In the genomic region with DNA sequence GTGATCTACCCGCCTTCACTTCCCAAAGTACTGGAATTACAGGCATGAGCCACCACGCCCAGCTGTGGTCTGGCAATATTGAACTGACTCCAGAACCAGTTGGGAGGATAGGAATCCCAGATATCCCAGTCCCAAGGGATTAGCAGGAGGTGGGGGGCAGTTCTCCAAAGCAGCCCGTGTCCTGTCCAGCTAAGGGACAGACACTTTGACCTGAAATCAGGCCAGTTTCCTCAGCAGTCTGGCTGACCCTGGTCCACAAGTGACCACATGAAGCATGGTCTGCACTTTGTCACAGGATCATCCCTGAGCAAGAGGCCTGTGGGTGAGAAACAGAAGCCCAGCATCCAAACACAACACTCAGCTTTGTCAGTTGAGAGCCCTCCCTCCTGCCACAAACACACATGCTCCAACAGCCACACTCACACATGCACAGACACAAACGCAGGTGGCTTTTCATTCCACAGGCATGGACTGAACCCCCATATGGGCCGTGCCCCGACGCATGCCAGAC, we compare ENCODE assay signal across 14 cellular contexts. TPM values are rescaled to one million over a fixed set of nuclear protein-coding genes. Genes with fewer than 3 reads are reported as not detected.
A peak's percentile ranks its signal among the peaks of the same experiment; 100 is the strongest.
DNase-seq lines count a peak whose midpoint lies in the region; ATAC-seq and TF ChIP-seq lines count a peak whose summit lies in the region.
"Had no signal": no experiment of that assay in that cellular context is flagged by ENCODE, and none has a peak within 500 bp of the region (broad histone marks: within the 10 kb centered on the region; RNA-seq: fewer than 3 reads in every experiment).

No MANE protein-coding gene starts in this region.

- CTCF ChIA-PET in activated naive CD4-positive, alpha-beta T cell treated with anti-CD3 and anti-CD28 coated beads for 36 hours (lab: Charles Lee) = interaction anchor here (0.7 to 2.1 kb wide), 3 partner anchors 26 to 112 kb away, joined by 3 to 12 read pairs (median 3); no protein-coding TSS in a partner anchor
- CTCF ChIA-PET in PC-3 (lab: Charles Lee) = interaction anchor here (0.6 kb wide), 1 partner anchor 28 kb away, joined by 3 read pairs; no protein-coding TSS in a partner anchor

- no peak overlapping the region for H3K4me3 Mint-ChIP-seq in activated naive CD4-positive, alpha-beta T cell treated with anti-CD3 and anti-CD28 coated beads for 36 hours
- peak overlapping the region in 1 of 2 donors; percentile 15 for H3K4me3 Mint-ChIP-seq in stimulated activated naive B cell treated with anti-CD40 and anti-IgM and Interleukin-4, amounts not matched to agents 10 μg/mL and 1 μg/mL and 100 μg/mL, for 72 hours

- no peaks in the 10 kb centered on the region for H3K27me3 Mint-ChIP-seq in activated naive CD4-positive, alpha-beta T cell treated with anti-CD3 and anti-CD28 coated beads for 36 hours (ENCODE audit: low read depth)
- peaks cover 0 to 7% of the 10 kb centered on the region in 2 donors for H3K27me3 Mint-ChIP-seq in stimulated activated naive B cell treated with anti-CD40 and anti-IgM and Interleukin-4, amounts not matched to agents 10 μg/mL and 1 μg/mL and 100 μg/mL, for 72 hours

- H3K27me3 ChIP-seq in PC-3 (ENCODE audit: low read length) (no peaks in the 10 kb centered on the region), right atrium auricular region (no peaks in the 10 kb centered on the region)
- H3K27me3 ChIP-seq: left lung, upper lobe of right lung had no signal

- BruUV-seq in PC-3 (replicated peaks; lab: Mats Ljungman, UMichigan) = no TSS peak

- POLR2A ChIA-PET in PC-3 (lab: Charles Lee; ENCODE audit: unreplicated experiment) = no interaction called here

- H3K36me3 ChIP-seq in PC-3 (ENCODE audit: low read depth, low read length) = peaks cover 8% of the 10 kb centered on the region; the same call in 1 of the 2 replicates
- H3K36me3 ChIP-seq in right atrium auricular region = no peaks in the 10 kb centered on the region
- H3K36me3 ChIP-seq: upper lobe of right lung had no signal

- H4K20me1 ChIP-seq in PC-3 (ENCODE audit: low read length) = no peaks in the 10 kb centered on the region

- H3K4me1 ChIP-seq in PC-3 (ENCODE audit: insufficient read depth, low read length) (peaks cover 17% of the 10 kb centered on the region; the same call in 1 of the 2 replicates), right atrium auricular region (peaks cover 0 to 26% of the 10 kb centered on the region in 2 donors)

- H2AFZ ChIP-seq in PC-3 (ENCODE audit: low read length) = no peak overlapping the region

- no peaks in the 10 kb centered on the region for H3K9me3 Mint-ChIP-seq in activated naive CD4-positive, alpha-beta T cell treated with anti-CD3 and anti-CD28 coated beads for 36 hours
- no peaks in the 10 kb centered on the region for H3K9me3 Mint-ChIP-seq in stimulated activated naive B cell treated with anti-CD40 and anti-IgM and Interleukin-4, amounts not matched to agents 10 μg/mL and 1 μg/mL and 100 μg/mL, for 72 hours

- DNase-seq in activated naive CD4-positive, alpha-beta T cell treated with anti-CD3 and anti-CD28 coated beads for 36 hours = no peak
- no peak for DNase-seq in activated naive CD4-positive, alpha-beta T cell (lab: John Stamatoyannopoulos, UW)
- DNase-seq in PC-3 (peak; percentile 25), glomerular visceral epithelial cell (ENCODE audit: extremely low spot score) (peak; percentile 24), right atrium auricular region (ENCODE audit: low spot score) (no peak), NCI-H2107 (lab: John Stamatoyannopoulos, UW) (no peak)
- DNase-seq in stimulated activated naive B cell treated with anti-CD40 and anti-IgM and Interleukin-4, amounts not matched to agents 10 μg/mL and 1 μg/mL and 100 μg/mL, for 72 hours = no peak
- DNase-seq: activated CD8-positive, alpha-beta memory T cell treated with anti-CD3 and anti-CD28 coated beads, Interleukin-2, amount 50 U/mL, for 48 hours; aorta; upper lobe of right lung had no signal

- TF ChIP-seq CTCF in PC-3 (conservative IDR thresholded peaks at IDR 0.05; ENCODE audit: low read depth, low read length) = no peak
- no peak for TF ChIP-seq CTCF in right atrium auricular region (IDR thresholded peaks at IDR 0.05)

- ATAC-seq in PC-3 = no peak
- ATAC-seq in stimulated activated naive B cell treated with anti-CD40 and anti-IgM and Interleukin-4, amounts not matched to agents 10 μg/mL and 1 μg/mL and 100 μg/mL, for 72 hours (replicated peaks) = no peak
- ATAC-seq in GM21786 (IDR thresholded peaks at IDR 0.05; ENCODE audit: unreplicated experiment) = no peak
- ATAC-seq: left lung, upper lobe of right lung had no signal

- H3K9me3 ChIP-seq in PC-3 (ENCODE audit: low read length) (no peaks in the 10 kb centered on the region), right atrium auricular region (no peaks in the 10 kb centered on the region)
- H3K9me3 ChIP-seq: left lung, upper lobe of right lung had no signal

- H3K4me2 ChIP-seq in PC-3 (ENCODE audit: low read length) = no peak overlapping the region

- H3K36me3 Mint-ChIP-seq in activated naive CD4-positive, alpha-beta T cell treated with anti-CD3 and anti-CD28 coated beads for 36 hours (ENCODE audit: low read depth) = peaks cover 20% of the 10 kb centered on the region
- peaks cover 11 to 15% of the 10 kb centered on the region in 2 donors for H3K36me3 Mint-ChIP-seq in stimulated activated naive B cell treated with anti-CD40 and anti-IgM and Interleukin-4, amounts not matched to agents 10 μg/mL and 1 μg/mL and 100 μg/mL, for 72 hours

- H3K4me3 ChIP-seq in PC-3 (ENCODE audit: low read length) = no peak overlapping the region
- no peak overlapping the region for H3K4me3 ChIP-seq in right atrium auricular region
- H3K4me3 ChIP-seq: left lung, upper lobe of right lung had no signal

- no peaks in the 10 kb centered on the region for H3K9me2 ChIP-seq in PC-3 (replicated peaks; ENCODE audit: low read length)

- no peak overlapping the region for H3K9ac ChIP-seq in PC-3 (ENCODE audit: low read length)

- H3F3A ChIP-seq in PC-3 (ENCODE audit: low read length, unreplicated experiment) = no peaks in the 10 kb centered on the region

- intact Hi-C loops in activated naive CD4-positive, alpha-beta T cell treated with anti-CD3 and anti-CD28 coated beads for 36 hours (cut with micrococcal nuclease) = loop anchor here (5.0 kb wide), 2 partner anchors 114 to 134 kb away; a partner anchor contains a TSS
- intact Hi-C loops in PC-3 (cut with micrococcal nuclease) = no loop called here

- peak overlapping the region; percentile 61 for H3K27ac Mint-ChIP-seq in activated naive CD4-positive, alpha-beta T cell treated with anti-CD3 and anti-CD28 coated beads for 36 hours
- H3K27ac Mint-ChIP-seq in stimulated activated naive B cell treated with anti-CD40 and anti-IgM and Interleukin-4, amounts not matched to agents 10 μg/mL and 1 μg/mL and 100 μg/mL, for 72 hours = peak overlapping the region; percentile 60

- H3K27ac ChIP-seq in PC-3 (ENCODE audit: low read length) (no peak overlapping the region), right atrium auricular region (no peak overlapping the region)
- H3K27ac ChIP-seq: left lung, upper lobe of right lung had no signal

- H3K79me2 ChIP-seq in PC-3 (ENCODE audit: low read length) = peaks cover 23% of the 10 kb centered on the region

- peaks cover 17% of the 10 kb centered on the region for H3K4me1 Mint-ChIP-seq in activated naive CD4-positive, alpha-beta T cell treated with anti-CD3 and anti-CD28 coated beads for 36 hours (ENCODE audit: low read depth)
- peaks cover 8 to 13% of the 10 kb centered on the region in 2 donors for H3K4me1 Mint-ChIP-seq in stimulated activated naive B cell treated with anti-CD40 and anti-IgM and Interleukin-4, amounts not matched to agents 10 μg/mL and 1 μg/mL and 100 μg/mL, for 72 hours

RNA-seq across cellular contexts. Expression of a gene that starts 2.7 kb away (rescaled TPM):
- 100 to 1,000 TPM; 332 to 333 TPM for total RNA-seq in activated naive CD4-positive, alpha-beta T cell treated with anti-CD3 and anti-CD28 coated beads for 36 hours
- total RNA-seq in PC-3 (2014; rRNA removed) (301 and 313 TPM in 2 replicates), right atrium auricular region (10 to 100 TPM; 65.3 to 73.1 TPM)

RNA-seq across cellular contexts. Expression of a gene that starts 4.7 kb away (rescaled TPM):
- not detected for total RNA-seq in activated naive CD4-positive, alpha-beta T cell treated with anti-CD3 and anti-CD28 coated beads for 36 hours
- not detected in 2 replicates for total RNA-seq in PC-3 (2014; rRNA removed)
- total RNA-seq in right atrium auricular region = not detected
- total RNA-seq: aorta; left lung; omental fat pad; T-helper 2 cell treated with Interferon-gamma antibody and Interleukin-4, amounts not matched to agents 100 ng/mL and 5 ng/mL, for 36 hours; upper lobe of right lung had no signal

RNA-seq across cellular contexts. Expression of a gene that starts 14.8 kb away (rescaled TPM):
- 10 to 100 TPM; 16.8 to 17.2 TPM for total RNA-seq in activated naive CD4-positive, alpha-beta T cell treated with anti-CD3 and anti-CD28 coated beads for 36 hours
- total RNA-seq in PC-3 (2014; rRNA removed) (80.3 and 85.1 TPM in 2 replicates), right atrium auricular region (10 to 100 TPM; 20.2 to 23.9 TPM)

RNA-seq across cellular contexts. Expression of a gene that starts 28.7 kb away (rescaled TPM):
- total RNA-seq in activated naive CD4-positive, alpha-beta T cell treated with anti-CD3 and anti-CD28 coated beads for 36 hours = 1 to 10 TPM in 1 of 2 experiments, under 1 TPM in 1; 0.79 to 1.6 TPM
- total RNA-seq in PC-3 (2014; rRNA removed) = 1.8 and 1.9 TPM in 2 replicates
- under 1 TPM; 0.35 to 0.41 TPM for total RNA-seq in right atrium auricular region

RNA-seq across cellular contexts. Expression of a gene that starts 32.6 kb away (rescaled TPM):
- 10 to 100 TPM; 52.6 to 54.5 TPM for total RNA-seq in activated naive CD4-positive, alpha-beta T cell treated with anti-CD3 and anti-CD28 coated beads for 36 hours
- total RNA-seq in PC-3 (2014; rRNA removed) = 44.5 and 49.9 TPM in 2 replicates
- 10 to 100 TPM in 1 of 2 donors, 1 to 10 TPM in 1; 9.8 to 16.4 TPM for total RNA-seq in right atrium auricular region

Comparison
In these comparisons a context has a peak if more than half of its experiments do, and no peak if none do; other contexts are left out.
1. DNase-seq: peak in PC-3 (single experiment) and glomerular visceral epithelial cell (single experiment); none in activated naive CD4-positive, alpha-beta T cell treated with anti-CD3 and anti-CD28 coated beads for 36 hours (single experiment), activated naive CD4-positive, alpha-beta T cell (0 of 4), stimulated activated naive B cell treated with anti-CD40 and anti-IgM and Interleukin-4, amounts not matched to agents 10 μg/mL and 1 μg/mL and 100 μg/mL, for 72 hours (single experiment), right atrium auricular region (single experiment) and NCI-H2107 (single experiment).